Comparison of ENCODE assay signal across 8 cellular contexts in the genomic region with DNA sequence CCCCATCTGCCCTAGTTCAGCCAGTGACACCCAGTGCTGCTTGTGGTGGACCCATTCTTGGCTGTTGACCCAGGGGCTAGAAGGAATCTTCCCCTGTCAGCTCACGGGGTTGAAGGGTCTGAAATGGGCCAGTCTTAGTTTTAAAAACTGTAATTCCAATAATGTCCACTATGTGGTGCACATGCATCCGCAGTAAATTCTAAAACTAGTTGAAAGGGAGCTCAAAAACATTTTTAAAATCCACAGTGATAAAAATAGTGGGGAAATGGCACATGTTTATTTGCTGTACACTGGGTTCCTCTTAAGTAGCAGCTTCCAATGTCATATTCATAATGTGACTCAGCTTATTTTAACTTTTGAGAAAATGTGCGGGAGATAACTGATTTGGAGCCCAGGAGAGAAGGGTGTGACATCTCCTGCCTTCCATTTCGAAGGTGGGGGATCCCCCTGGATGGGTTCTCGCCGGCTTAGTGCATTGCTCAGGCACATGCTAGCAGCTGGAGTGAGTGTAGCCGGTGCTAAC.
DNase-seq lines count a peak whose midpoint lies in the region; ATAC-seq and TF ChIP-seq lines count a peak whose summit lies in the region.

No MANE protein-coding gene starts in this region.

- peak overlapping the region; percentile 60 for H3K27ac ChIP-seq in muscle layer of duodenum (ENCODE audit: low read length)

- no peak overlapping the region for H3K4me3 ChIP-seq in epithelial cell of esophagus (ENCODE audit: low read length)
- H3K4me3 ChIP-seq in muscle layer of duodenum (ENCODE audit: low read depth in 1 of 2, low read length in 2 of 2) = no peak overlapping the region

- H3K9me3 ChIP-seq in muscle layer of duodenum (ENCODE audit: control insufficient read depth in 1 of 2, low read length in 2 of 2) = no peaks in the 10 kb centered on the region

- H3K27me3 ChIP-seq in muscle layer of duodenum (ENCODE audit: low read depth, low read length) = no peaks in the 10 kb centered on the region

- peak; percentile 53 to 60 for ATAC-seq in activated CD4-positive, CD25-positive, alpha-beta regulatory T cell treated with anti-CD3 and anti-CD28 coated beads, Interleukin-2, amount 50 U/mL, for 24 hours
- ATAC-seq in SK-N-SH treated with all-trans-retinoic acid at 6 μM for 48 hours (peak; percentile 13; the same call in 2 of the 3 replicates), HG03565 (IDR thresholded peaks at IDR 0.05; ENCODE audit: unreplicated experiment) (no peak), HG03196 (IDR thresholded peaks at IDR 0.05; ENCODE audit: unreplicated experiment) (no peak)

- no peak for DNase-seq in activated CD4-positive, CD25-positive, alpha-beta regulatory T cell (lab: John Stamatoyannopoulos, UW)
- DNase-seq in KG1 (lab: John Stamatoyannopoulos, UW) = peak; percentile 9
- DNase-seq in epithelial cell of esophagus (ENCODE audit: low read depth) = peak; percentile 42

- peaks cover 0 to 12% of the 10 kb centered on the region in 2 donors for H3K4me1 ChIP-seq in muscle layer of duodenum (ENCODE audit: control insufficient read depth in 1 of 2, insufficient read depth in 2 of 2, low read length in 2 of 2)

- no peaks in the 10 kb centered on the region for H3K36me3 ChIP-seq in muscle layer of duodenum (ENCODE audit: control insufficient read depth in 1 of 2, insufficient read depth in 2 of 2, low read length in 2 of 2)

- peak; percentile 55 for TF ChIP-seq CTCF in epithelial cell of esophagus (IDR thresholded peaks at IDR 0.05; ENCODE audit: insufficient read depth, low read depth, low read length, missing control alignments)

TF ChIP-seq in SK-N-SH treated with all-trans-retinoic acid at 6 μM for 48 hours, 23 proteins besides CTCF, POLR2A, EP300 and RAD21:
- no peak for TF ChIP-seq TCF4 (CRISPR knock-in tag; IDR thresholded peaks at IDR 0.05; ENCODE audit: borderline replicate concordance)
- no peak for TF ChIP-seq ZNF70 (CRISPR knock-in tag; IDR thresholded peaks at IDR 0.05)
- no peak for TF ChIP-seq TOX (CRISPR knock-in tag; IDR thresholded peaks at IDR 0.05; ENCODE audit: borderline replicate concordance)
- TF ChIP-seq, protein P1, sequence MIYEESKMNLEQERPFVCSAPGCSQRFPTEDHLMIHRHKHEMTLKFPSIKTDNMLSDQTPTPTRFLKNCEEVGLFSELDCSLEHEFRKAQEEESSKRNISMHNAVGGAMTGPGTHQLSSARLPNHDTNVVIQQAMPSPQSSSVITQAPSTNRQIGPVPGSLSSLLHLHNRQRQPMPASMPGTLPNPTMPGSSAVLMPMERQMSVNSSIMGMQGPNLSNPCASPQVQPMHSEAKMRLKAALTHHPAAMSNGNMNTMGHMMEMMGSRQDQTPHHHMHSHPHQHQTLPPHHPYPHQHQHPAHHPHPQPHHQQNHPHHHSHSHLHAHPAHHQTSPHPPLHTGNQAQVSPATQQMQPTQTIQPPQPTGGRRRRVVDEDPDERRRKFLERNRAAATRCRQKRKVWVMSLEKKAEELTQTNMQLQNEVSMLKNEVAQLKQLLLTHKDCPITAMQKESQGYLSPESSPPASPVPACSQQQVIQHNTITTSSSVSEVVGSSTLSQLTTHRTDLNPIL (CRISPR knock-in tag; IDR thresholded peaks at IDR 0.05; ENCODE audit: low read depth) = no peak
- TF ChIP-seq ZNF8 (CRISPR knock-in tag; IDR thresholded peaks at IDR 0.05) = no peak
- TF ChIP-seq ARNTL (CRISPR knock-in tag; IDR thresholded peaks at IDR 0.05; ENCODE audit: borderline replicate concordance, low read depth) = no peak
- TF ChIP-seq ZNF565 (CRISPR knock-in tag; conservative IDR thresholded peaks at IDR 0.05; ENCODE audit: low read depth) = no peak
- TF ChIP-seq ZC3H10 (CRISPR knock-in tag; IDR thresholded peaks at IDR 0.05) = no peak

Comparison
In these comparisons a context has a peak if more than half of its experiments do, and no peak if none do; other contexts are left out.
1. ATAC-seq: peak in activated CD4-positive, CD25-positive, alpha-beta regulatory T cell treated with anti-CD3 and anti-CD28 coated beads, Interleukin-2, amount 50 U/mL, for 24 hours (2 of 2) and SK-N-SH treated with all-trans-retinoic acid at 6 μM for 48 hours (single experiment); none in HG03565 (single experiment) and HG03196 (single experiment).
2. DNase-seq: peak in KG1 (single experiment) and epithelial cell of esophagus (single experiment); none in activated CD4-positive, CD25-positive, alpha-beta regulatory T cell (0 of 4).